In genomic region chr5:75654693-75655315, GRCh38 we compare ENCODE assay signal across 12 cellular contexts. TPM values are rescaled to one million over a fixed set of nuclear protein-coding genes. Genes with fewer than 3 reads are reported as not detected.
"Had no signal": no experiment of that assay in that cellular context is flagged by ENCODE, and none has a peak within 500 bp of the region (broad histone marks: within the 10 kb centered on the region; RNA-seq: fewer than 3 reads in every experiment).

No MANE protein-coding gene starts in this region.

- H3K36me3 ChIP-seq: tibial nerve had no signal

- H3K27ac ChIP-seq: tibial nerve, VCaP had no signal

- H3K9me3 ChIP-seq: tibial nerve had no signal

- H3K9me3 Mint-ChIP-seq: activated CD4-positive, alpha-beta memory T cell treated with anti-CD3 and anti-CD28 coated beads, Interleukin-2, amount 10 ng/mL, durations not matched to agents 7 days and 5 days; activated naive CD8-positive, alpha-beta T cell treated with anti-CD3 and anti-CD28 coated beads, Interleukin-2, amount 10 ng/mL, durations not matched to agents 7 days and 5 days; activated T-cell treated with anti-CD3 and anti-CD28 coated beads, Interleukin-2, amount 50 U/mL, for 72 hours; endodermal cell; T-helper 2 cell treated with Interferon-gamma antibody and Interleukin-4, amounts not matched to agents 5 μg/mL and 100 μg/mL, for 36 hours had no signal

- DNase-seq: activated CD4-positive, alpha-beta memory T cell treated with anti-CD3 and anti-CD28 coated beads, Interleukin-2, amount 10 ng/mL, durations not matched to agents 7 days and 5 days; activated CD4-positive, alpha-beta T cell treated with anti-CD3 and anti-CD28 coated beads for 36 hours; activated naive CD8-positive, alpha-beta T cell treated with anti-CD3 and anti-CD28 coated beads, Interleukin-2, amount 10 ng/mL, durations not matched to agents 7 days and 5 days; activated T-cell treated with anti-CD3 and anti-CD28 coated beads, Interleukin-2, amount 50 U/mL, for 72 hours; anterior cingulate cortex; endodermal cell; erythroblast; SW 1271 had no signal

- ATAC-seq: activated CD4-positive, alpha-beta T cell treated with anti-CD3 and anti-CD28 coated beads for 36 hours; activated T-cell treated with anti-CD3 and anti-CD28 coated beads, Interleukin-2, amount 50 U/mL, for 72 hours had no signal

- H3K36me3 Mint-ChIP-seq: activated naive CD8-positive, alpha-beta T cell treated with anti-CD3 and anti-CD28 coated beads, Interleukin-2, amount 10 ng/mL, durations not matched to agents 7 days and 5 days had no signal

- H3K4me3 ChIP-seq: smooth muscle cell, tibial nerve had no signal

- H3K27me3 Mint-ChIP-seq: activated CD4-positive, alpha-beta T cell treated with anti-CD3 and anti-CD28 coated beads for 36 hours had no signal

- H3K4me2 ChIP-seq: smooth muscle cell had no signal

- H3K4me1 Mint-ChIP-seq: activated CD4-positive, alpha-beta memory T cell treated with anti-CD3 and anti-CD28 coated beads, Interleukin-2, amount 10 ng/mL, durations not matched to agents 7 days and 5 days; activated CD4-positive, alpha-beta T cell treated with anti-CD3 and anti-CD28 coated beads for 36 hours had no signal

- H3K4me3 Mint-ChIP-seq: activated CD4-positive, alpha-beta memory T cell treated with anti-CD3 and anti-CD28 coated beads, Interleukin-2, amount 10 ng/mL, durations not matched to agents 7 days and 5 days; activated CD4-positive, alpha-beta T cell treated with anti-CD3 and anti-CD28 coated beads for 36 hours; activated naive CD8-positive, alpha-beta T cell treated with anti-CD3 and anti-CD28 coated beads, Interleukin-2, amount 10 ng/mL, durations not matched to agents 7 days and 5 days; activated T-cell treated with anti-CD3 and anti-CD28 coated beads, Interleukin-2, amount 50 U/mL, for 72 hours; endodermal cell; T-helper 2 cell treated with Interferon-gamma antibody and Interleukin-4, amounts not matched to agents 5 μg/mL and 100 μg/mL, for 36 hours had no signal

- H3K27me3 ChIP-seq: tibial nerve had no signal

- H3K27ac Mint-ChIP-seq: activated CD4-positive, alpha-beta memory T cell treated with anti-CD3 and anti-CD28 coated beads, Interleukin-2, amount 10 ng/mL, durations not matched to agents 7 days and 5 days; activated CD4-positive, alpha-beta T cell treated with anti-CD3 and anti-CD28 coated beads for 36 hours; activated naive CD8-positive, alpha-beta T cell treated with anti-CD3 and anti-CD28 coated beads, Interleukin-2, amount 10 ng/mL, durations not matched to agents 7 days and 5 days; activated T-cell treated with anti-CD3 and anti-CD28 coated beads, Interleukin-2, amount 50 U/mL, for 72 hours; endodermal cell; T-helper 2 cell treated with Interferon-gamma antibody and Interleukin-4, amounts not matched to agents 5 μg/mL and 100 μg/mL, for 36 hours had no signal

RNA-seq across cellular contexts. Expression of gene ANKDD1B, which starts 43.6 kb away (rescaled TPM):
- polyA plus RNA-seq: smooth muscle cell had no signal
